In the genomic region with DNA sequence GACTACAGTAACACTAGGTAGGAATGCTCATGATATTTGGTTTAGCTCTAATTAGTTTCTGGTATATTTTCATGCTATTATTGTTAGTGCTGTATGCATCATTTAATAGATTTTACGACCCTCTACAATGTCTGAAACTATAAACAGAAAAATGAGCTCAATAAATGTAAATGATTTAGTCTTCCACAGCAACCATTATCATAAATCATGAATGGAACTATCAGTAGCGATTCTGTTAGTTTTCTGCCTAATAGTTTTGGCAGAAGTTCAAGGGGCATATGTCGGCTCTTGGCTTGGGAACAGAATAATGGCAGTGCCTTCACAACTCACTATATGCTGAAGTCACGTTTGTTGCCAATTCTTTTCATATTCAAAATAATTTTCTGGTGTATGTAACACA, we compare ENCODE assay signal across 20 cellular contexts.
DNase-seq lines count a peak whose midpoint lies in the region; ATAC-seq and TF ChIP-seq lines count a peak whose summit lies in the region.
"Had no signal": no experiment of that assay in that cellular context is flagged by ENCODE, and none has a peak within 500 bp of the region (broad histone marks: within the 10 kb centered on the region; RNA-seq: fewer than 3 reads in every experiment).

No MANE protein-coding gene starts in this region.

- H2BK15ac ChIP-seq in mesendoderm (replicated peaks; ENCODE audit: low read depth) = no peak overlapping the region

- no peaks in the 10 kb centered on the region for H3K4me1 ChIP-seq in colonic mucosa
- H3K4me1 ChIP-seq in mesendoderm (ENCODE audit: control insufficient read depth, low read depth, low read length) = no peaks in the 10 kb centered on the region

- intact Hi-C loops in colonic mucosa (cut with DNase I) = no loop called here

- H3K18ac ChIP-seq in mesendoderm (ENCODE audit: low read length) = no peak overlapping the region

- H4K8ac ChIP-seq in mesendoderm (ENCODE audit: low read depth, low read length) = no peak overlapping the region

- H3K27me3 Mint-ChIP-seq in activated naive CD8-positive, alpha-beta T cell treated with anti-CD3 and anti-CD28 coated beads, Interleukin-2, amount 50 U/mL, for 24 hours = no peaks in the 10 kb centered on the region
- H3K27me3 Mint-ChIP-seq: memory B cell had no signal

- H3K9ac ChIP-seq in colonic mucosa (ENCODE audit: low read depth in 2 of 2, low read length in 2 of 2) (no peak overlapping the region), mesendoderm (ENCODE audit: low read length) (no peak overlapping the region)

- H3K9me3 ChIP-seq in colonic mucosa = no peaks in the 10 kb centered on the region

- no peak overlapping the region for H2AK5ac ChIP-seq in mesendoderm (ENCODE audit: low read length)

- no peak overlapping the region for H3K23ac ChIP-seq in mesendoderm (ENCODE audit: low read length)

- ATAC-seq in activated naive CD8-positive, alpha-beta T cell treated with anti-CD3 and anti-CD28 coated beads, Interleukin-2, amount 50 U/mL, for 24 hours = no peak
- ATAC-seq in HG03342 (IDR thresholded peaks at IDR 0.05; ENCODE audit: unreplicated experiment) = no peak
- ATAC-seq: activated CD8-positive, alpha-beta T cell treated with anti-CD3 and anti-CD28 coated beads, Interleukin-2, amount 10 ng/mL, durations not matched to agents 7 days and 5 days; activated T-helper 17 cell treated with anti-CD3 and anti-CD28 coated beads, Interleukin-2, amount 50 U/mL, for 72 hours; CD8-positive, alpha-beta T cell; GM12878 had no signal

- no peaks in the 10 kb centered on the region for H3K79me2 ChIP-seq in mesendoderm (ENCODE audit: control insufficient read depth, insufficient read depth, low read length)

- no peak overlapping the region for H3K4ac ChIP-seq in mesendoderm (ENCODE audit: low read depth, low read length)

- H3K56ac ChIP-seq in mesendoderm (ENCODE audit: low read length) = no peak overlapping the region

- peak overlapping the region; percentile 42 for H3K27ac ChIP-seq in 22Rv1
- peak overlapping the region; percentile 0 for H3K27ac ChIP-seq in colonic mucosa
- H3K27ac ChIP-seq in mesendoderm (ENCODE audit: low read depth, low read length) = no peak overlapping the region

- H3K27ac Mint-ChIP-seq in activated naive CD8-positive, alpha-beta T cell treated with anti-CD3 and anti-CD28 coated beads, Interleukin-2, amount 50 U/mL, for 24 hours = no peak overlapping the region
- H3K27ac Mint-ChIP-seq: activated CD8-positive, alpha-beta T cell treated with anti-CD3 and anti-CD28 coated beads, Interleukin-2, amount 10 ng/mL, durations not matched to agents 7 days and 5 days; activated T-helper 17 cell treated with anti-CD3 and anti-CD28 coated beads, Interleukin-2, amount 50 U/mL, for 72 hours; CD8-positive, alpha-beta T cell; immature natural killer cell; memory B cell had no signal

- no peaks in the 10 kb centered on the region for H3K36me3 ChIP-seq in colonic mucosa
- H3K36me3 ChIP-seq in mesendoderm (ENCODE audit: control insufficient read depth, insufficient read depth, low read length) = no peaks in the 10 kb centered on the region

- no peak overlapping the region for H3K4me3 Mint-ChIP-seq in activated naive CD8-positive, alpha-beta T cell treated with anti-CD3 and anti-CD28 coated beads, Interleukin-2, amount 50 U/mL, for 24 hours
- H3K4me3 Mint-ChIP-seq: activated CD8-positive, alpha-beta T cell treated with anti-CD3 and anti-CD28 coated beads, Interleukin-2, amount 10 ng/mL, durations not matched to agents 7 days and 5 days; activated T-helper 17 cell treated with anti-CD3 and anti-CD28 coated beads, Interleukin-2, amount 50 U/mL, for 72 hours; CD8-positive, alpha-beta T cell; immature natural killer cell; memory B cell; neural crest cell had no signal

- peak; percentile 10 for DNase-seq in NCI-H1092 (lab: John Stamatoyannopoulos, UW)
- peak; percentile 90 for DNase-seq in NCI-H69 (lab: John Stamatoyannopoulos, UW)
- DNase-seq in colonic mucosa = no peak
- no peak for DNase-seq in AG20443 (ENCODE audit: low spot score)
- DNase-seq in activated naive CD8-positive, alpha-beta T cell treated with anti-CD3 and anti-CD28 coated beads, Interleukin-2, amount 50 U/mL, for 24 hours = no peak
- DNase-seq in mesendoderm = no peak
- DNase-seq: ACHN; activated CD8-positive, alpha-beta T cell treated with anti-CD3 and anti-CD28 coated beads, Interleukin-2, amount 10 ng/mL, durations not matched to agents 7 days and 5 days; CD8-positive, alpha-beta T cell; immature natural killer cell; NCI-H524 treated with DMSO at 0.1 percent for 48 hours; RPMI8226; stimulated activated CD4-positive, alpha-beta T cell treated with anti-CD3 and anti-CD28 coated beads, Interleukin-2, amount 100 ng/mL, for 24 hours had no signal

- TF ChIP-seq CTCF in 22Rv1 (IDR thresholded peaks at IDR 0.05) (no peak), colonic mucosa (IDR thresholded peaks at IDR 0.05) (no peak)

- no peak overlapping the region for H3K4me2 ChIP-seq in mesendoderm (ENCODE audit: low read length)

- H3K27me3 ChIP-seq in colonic mucosa = no peaks in the 10 kb centered on the region
- H3K27me3 ChIP-seq in mesendoderm (ENCODE audit: insufficient read depth, low read length, poor library complexity) = no peaks in the 10 kb centered on the region

- WGBS in mesendoderm (ENCODE audit: extremely low coverage, insufficient coverage, low lambda C conversion rate) = no CpG with 5 or more reads among the region's 4 CpGs

- no peak overlapping the region for H4K5ac ChIP-seq in mesendoderm (ENCODE audit: low read length)

- no peak overlapping the region for H2BK120ac ChIP-seq in mesendoderm (ENCODE audit: low read depth, low read length)

- H3K79me1 ChIP-seq in mesendoderm (ENCODE audit: low read length) = no peaks in the 10 kb centered on the region

- no peaks in the 10 kb centered on the region for H3K36me3 Mint-ChIP-seq in activated naive CD8-positive, alpha-beta T cell treated with anti-CD3 and anti-CD28 coated beads, Interleukin-2, amount 50 U/mL, for 24 hours (ENCODE audit: low read depth)
- H3K36me3 Mint-ChIP-seq: CD8-positive, alpha-beta T cell; immature natural killer cell; memory B cell had no signal

- no peaks in the 10 kb centered on the region for H3K9me3 Mint-ChIP-seq in activated naive CD8-positive, alpha-beta T cell treated with anti-CD3 and anti-CD28 coated beads, Interleukin-2, amount 50 U/mL, for 24 hours
- H3K9me3 Mint-ChIP-seq: activated T-helper 17 cell treated with anti-CD3 and anti-CD28 coated beads, Interleukin-2, amount 50 U/mL, for 72 hours; CD8-positive, alpha-beta T cell; immature natural killer cell; neural crest cell had no signal

- H3K4me3 ChIP-seq in colonic mucosa (no peak overlapping the region), mesendoderm (ENCODE audit: low read length) (no peak overlapping the region)
- H3K4me3 ChIP-seq: GM12878, K562 had no signal

- H2BK5ac ChIP-seq in mesendoderm (ENCODE audit: low read length) = no peak overlapping the region

- H3K4me1 Mint-ChIP-seq in activated naive CD8-positive, alpha-beta T cell treated with anti-CD3 and anti-CD28 coated beads, Interleukin-2, amount 50 U/mL, for 24 hours = no peaks in the 10 kb centered on the region
- H3K4me1 Mint-ChIP-seq: activated T-helper 17 cell treated with anti-CD3 and anti-CD28 coated beads, Interleukin-2, amount 50 U/mL, for 72 hours; immature natural killer cell; memory B cell had no signal

Comparison
In these comparisons a context has a peak if more than half of its experiments do, and no peak if none do; other contexts are left out.
1. DNase-seq: peak in NCI-H1092 (single experiment) and NCI-H69 (single experiment); none in colonic mucosa (single experiment), AG20443 (single experiment), activated naive CD8-positive, alpha-beta T cell treated with anti-CD3 and anti-CD28 coated beads, Interleukin-2, amount 50 U/mL, for 24 hours (single experiment) and mesendoderm (single experiment).